In the genomic region with DNA sequence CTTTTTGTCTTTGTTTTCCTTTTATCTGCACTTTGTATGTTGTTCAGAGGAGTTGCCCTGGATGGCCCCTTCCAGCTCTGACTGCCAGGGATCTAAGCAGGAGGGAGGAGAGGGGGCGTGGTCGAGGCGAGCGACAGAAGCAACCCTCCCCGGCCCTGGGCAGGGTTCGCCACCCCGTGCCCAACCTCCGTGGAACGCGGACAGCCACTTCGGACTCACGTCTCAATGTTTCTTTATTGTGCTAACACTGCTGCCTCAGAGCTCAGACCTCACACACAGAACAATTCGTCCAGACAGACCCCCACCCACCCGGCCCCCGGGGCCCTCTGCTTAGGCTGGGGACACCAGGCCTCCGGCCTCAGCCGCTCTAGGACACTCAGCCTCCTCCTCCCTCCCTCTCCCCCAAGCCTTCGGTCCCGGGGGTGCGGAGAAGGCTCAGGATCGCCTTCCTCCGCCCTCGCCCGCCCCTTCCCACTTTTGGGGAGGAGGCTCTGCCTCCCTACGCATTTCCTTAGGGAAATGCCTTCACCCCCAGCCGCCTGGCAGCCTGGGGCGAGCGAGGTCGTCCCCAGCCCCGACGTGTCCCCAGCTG, we compare ENCODE assay signal across 1 cellular context.
TF ChIP-seq lines count a peak whose summit lies in the region.

No MANE protein-coding gene starts in this region.

TF ChIP-seq in HepG2, 621 proteins besides CTCF, POLR2A, EP300 and RAD21:
- TF ChIP-seq MAFK (conservative IDR thresholded peaks at IDR 0.05 in 1 of 2, IDR thresholded peaks at IDR 0.05 in 1 of 2; ENCODE audit: low read length in 2 of 2) (no peak), TOPORS (CRISPR knock-in tag; IDR thresholded peaks at IDR 0.05) (no peak), KLF16 (CRISPR knock-in tag; IDR thresholded peaks at IDR 0.05) (no peak)
TF ChIP-seq in HepG2: peak in this region for 0.
